Comparison of ENCODE assay signal across 18 cellular contexts in genomic region chr1:1322418-1322817, GRCh38. TPM values are rescaled to one million over a fixed set of nuclear protein-coding genes. Genes with fewer than 3 reads are reported as not detected.
A peak's percentile ranks its signal among the peaks of the same experiment; 100 is the strongest.
DNase-seq lines count a peak whose midpoint lies in the region; ATAC-seq, FAIRE-seq and TF ChIP-seq lines count a peak whose summit lies in the region.
"Had no signal": no experiment of that assay in that cellular context is flagged by ENCODE, and none has a peak within 500 bp of the region (broad histone marks: within the 10 kb centered on the region; RNA-seq: fewer than 3 reads in every experiment).

No MANE protein-coding gene starts in this region.

- peaks cover 35% of the 10 kb centered on the region for H3K4me1 ChIP-seq in CD8-positive, alpha-beta T cell (ENCODE audit: insufficient read depth, low read length)
- H3K4me1 ChIP-seq in astrocyte (ENCODE audit: insufficient read depth, low read length): peaks cover 38% of the 10 kb centered on the region
- H3K4me1 ChIP-seq in HAP-1: peaks cover 10% of the 10 kb centered on the region

- peaks cover 29% of the 10 kb centered on the region for H3K36me3 Mint-ChIP-seq in CD8-positive, alpha-beta T cell
- H3K36me3 Mint-ChIP-seq in astrocyte (ENCODE audit: low read depth, unreplicated experiment) (peaks cover 7% of the 10 kb centered on the region), nephron (ENCODE audit: low read depth) (peaks cover 8% of the 10 kb centered on the region)

- no peaks in the 10 kb centered on the region for H3K9me3 ChIP-seq in CD8-positive, alpha-beta T cell (ENCODE audit: low read length)
- H3K9me3 ChIP-seq in astrocyte (ENCODE audit: insufficient read depth, low read depth, low read length): no peaks in the 10 kb centered on the region
- H3K9me3 ChIP-seq in HAP-1: no peaks in the 10 kb centered on the region
- H3K9me3 ChIP-seq: colonic mucosa, esophagus squamous epithelium, heart left ventricle had no signal

- no peak for TF ChIP-seq CTCF in CD8-positive, alpha-beta T cell (IDR thresholded peaks at IDR 0.05)
- TF ChIP-seq CTCF in astrocyte (IDR thresholded peaks at IDR 0.05; ENCODE audit: insufficient read depth, low read depth, low read length) (no peak), nephron (IDR thresholded peaks at IDR 0.05; ENCODE audit: unreplicated experiment in 3 of 3) (no peak)

- no peak overlapping the region for H3K4me2 ChIP-seq in astrocyte (ENCODE audit: low read length)

- peak overlapping the region; percentile 71 for H3K4me3 Mint-ChIP-seq in CD8-positive, alpha-beta T cell
- H3K4me3 Mint-ChIP-seq in astrocyte (ENCODE audit: unreplicated experiment) (peak overlapping the region; percentile 76), nephron (peak overlapping the region; percentile 84 to 92 (median 90))

- CTCF ChIA-PET in CD8-positive, alpha-beta T cell (lab: Charles Lee): no interaction called here

- POLR2A ChIA-PET in CD8-positive, alpha-beta T cell (lab: Charles Lee): no interaction called here

- no peak overlapping the region for H3K9ac ChIP-seq in astrocyte (ENCODE audit: low read length)
- H3K9ac ChIP-seq: parathyroid adenoma had no signal

- intact Hi-C loops in CD8-positive, alpha-beta T cell (cut with DNase I, micrococcal nuclease): no loop called here

- H4K20me1 ChIP-seq in astrocyte (ENCODE audit: insufficient read depth, low read length): peaks cover 74% of the 10 kb centered on the region

- H3K27me3 Mint-ChIP-seq in CD8-positive, alpha-beta T cell (ENCODE audit: low read depth): no peaks in the 10 kb centered on the region
- no peaks in the 10 kb centered on the region for H3K27me3 Mint-ChIP-seq in astrocyte (ENCODE audit: low read depth, unreplicated experiment)
- H3K27me3 Mint-ChIP-seq in nephron (ENCODE audit: low read depth): no peaks in the 10 kb centered on the region

- peaks cover 40% of the 10 kb centered on the region for H3K4me1 Mint-ChIP-seq in CD8-positive, alpha-beta T cell (ENCODE audit: low read depth)
- H3K4me1 Mint-ChIP-seq in astrocyte (ENCODE audit: low read depth, unreplicated experiment) (peaks cover 26% of the 10 kb centered on the region), nephron (peaks cover 29% of the 10 kb centered on the region)

- H3K9me3 Mint-ChIP-seq in CD8-positive, alpha-beta T cell: no peaks in the 10 kb centered on the region
- H3K9me3 Mint-ChIP-seq in astrocyte (ENCODE audit: unreplicated experiment) (no peaks in the 10 kb centered on the region), nephron (no peaks in the 10 kb centered on the region)
- H3K9me3 Mint-ChIP-seq: CD14-positive monocyte had no signal

- H3K4me3 ChIP-seq in CD8-positive, alpha-beta T cell (ENCODE audit: low read depth, low read length): no peak overlapping the region
- H3K4me3 ChIP-seq in H7 (ENCODE audit: insufficient read depth, low read depth, low read length): no peak overlapping the region
- H3K4me3 ChIP-seq in astrocyte (ENCODE audit: insufficient read depth, low read depth, low read length): no peak overlapping the region
- no peak overlapping the region for H3K4me3 ChIP-seq in HAP-1
- H3K4me3 ChIP-seq: colonic mucosa had no signal

- DNase-seq in CD8-positive, alpha-beta T cell: no peak
- peak; percentile 66 for DNase-seq in H7
- no peak for DNase-seq in astrocyte (ENCODE audit: low read depth)
- DNase-seq in NCI-H2171 (lab: John Stamatoyannopoulos, UW): no peak
- no peak for DNase-seq in HAP-1 (ENCODE audit: low spot score in 2 of 2)
- DNase-seq: colonic mucosa, EL, esophagus squamous epithelium, heart left ventricle, Karpas-422, midbrain, NCI-H1436 treated with DMSO at 0.1 percent for 48 hours, NCI-H446 had no signal

- no peak overlapping the region for H2AFZ ChIP-seq in astrocyte (ENCODE audit: low read depth, low read length)
- H2AFZ ChIP-seq: parathyroid adenoma had no signal

- H3K36me3 ChIP-seq in CD8-positive, alpha-beta T cell (ENCODE audit: insufficient read depth, low read length): peaks cover 10% of the 10 kb centered on the region
- H3K36me3 ChIP-seq in H7 (replicated peaks; ENCODE audit: control insufficient read depth, insufficient read depth, low read length) (peaks cover 9% of the 10 kb centered on the region), astrocyte (ENCODE audit: insufficient read depth, low read length) (no peaks in the 10 kb centered on the region), HAP-1 (replicated peaks) (peaks cover 34% of the 10 kb centered on the region)
- H3K36me3 ChIP-seq: colonic mucosa had no signal

- peak overlapping the region; percentile 64 for H3K27ac Mint-ChIP-seq in CD8-positive, alpha-beta T cell
- H3K27ac Mint-ChIP-seq in astrocyte (ENCODE audit: unreplicated experiment) (no peak overlapping the region), nephron (peak overlapping the region in 1 of 3 experiments; percentile 77)

- FAIRE-seq in astrocyte (lab: Jason Lieb, UNC): no peak

- H3K27ac ChIP-seq in CD8-positive, alpha-beta T cell (ENCODE audit: low read depth, low read length): no peak overlapping the region
- no peak overlapping the region for H3K27ac ChIP-seq in astrocyte (ENCODE audit: low read depth, low read length)
- H3K27ac ChIP-seq: colonic mucosa, heart left ventricle, parathyroid adenoma, SK-N-MC had no signal

- in situ Hi-C loops in HAP-1 (cut with MboI; ENCODE audit: low sequenced_read_pairs): no loop called here

- no peak for ATAC-seq in CD8-positive, alpha-beta T cell
- ATAC-seq in HG03460 (IDR thresholded peaks at IDR 0.05; ENCODE audit: unreplicated experiment): no peak
- ATAC-seq: heart left ventricle had no signal

- H3K79me2 ChIP-seq in astrocyte (ENCODE audit: insufficient read depth, low read length): peaks cover 83% of the 10 kb centered on the region

- H3K27me3 ChIP-seq in CD8-positive, alpha-beta T cell (ENCODE audit: insufficient read depth, low read length): no peaks in the 10 kb centered on the region
- H3K27me3 ChIP-seq in H7 (ENCODE audit: control insufficient read depth, insufficient read depth, low read length): no peaks in the 10 kb centered on the region
- no peaks in the 10 kb centered on the region for H3K27me3 ChIP-seq in astrocyte (ENCODE audit: insufficient read depth, low read length)
- H3K27me3 ChIP-seq in HAP-1 (ENCODE audit: low read depth): no peaks in the 10 kb centered on the region
- H3K27me3 ChIP-seq: colonic mucosa, esophagus squamous epithelium, heart left ventricle had no signal

RNA-seq across cellular contexts. Expression of gene INTS11, which starts 2.0 kb away (rescaled TPM):
- total RNA-seq in CD8-positive, alpha-beta T cell: 100 to 1,000 TPM; 139 to 156 TPM
- total RNA-seq in H7 (2014; rRNA removed; shearing (Covaris generic)): 169 and 189 TPM in 2 replicates
- total RNA-seq in astrocyte: 75.9 and 84.8 TPM in 2 replicates

RNA-seq across cellular contexts. Expression of gene CPTP, which starts 2.2 kb away (rescaled TPM):
- total RNA-seq in CD8-positive, alpha-beta T cell: 1 to 10 TPM; 7.3 to 7.9 TPM
- total RNA-seq in H7 (2014; rRNA removed; shearing (Covaris generic)): 25.0 and 27.7 TPM in 2 replicates
- total RNA-seq in astrocyte: 25.6 and 28.5 TPM in 2 replicates

RNA-seq across cellular contexts. Expression of gene TAS1R3, which starts 8.7 kb away (rescaled TPM):
- under 1 TPM; 0.58 to 0.73 TPM for total RNA-seq in CD8-positive, alpha-beta T cell
- total RNA-seq in H7 (2014; rRNA removed; shearing (Covaris generic)): 0.14 TPM in 1 of 2 replicates, not detected in the other
- total RNA-seq in astrocyte: 0.41 and 0.50 TPM in 2 replicates

RNA-seq across cellular contexts. Expression of gene PUSL1, which starts 14.0 kb away (rescaled TPM):
- 10 to 100 TPM; 17.1 to 17.5 TPM for total RNA-seq in CD8-positive, alpha-beta T cell
- 93.5 and 98.6 TPM in 2 replicates for total RNA-seq in H7 (2014; rRNA removed; shearing (Covaris generic))
- 28.0 and 29.4 TPM in 2 replicates for total RNA-seq in astrocyte

RNA-seq across cellular contexts. Expression of gene ACAP3, which starts 14.7 kb away (rescaled TPM):
- 10 to 100 TPM; 46.6 to 47.5 TPM for total RNA-seq in CD8-positive, alpha-beta T cell
- total RNA-seq in H7 (2014; rRNA removed; shearing (Covaris generic)): 55.7 and 55.9 TPM in 2 replicates
- total RNA-seq in astrocyte: 60.2 and 64.0 TPM in 2 replicates
